31 cellular contexts compared by ENCODE assay signal in genomic region chr2:62236499-62236898, GRCh38.
"Had no signal": no experiment of that assay in that cellular context is flagged by ENCODE, and none has a peak within 500 bp of the region (broad histone marks: within the 10 kb centered on the region; RNA-seq: fewer than 3 reads in every experiment).

No MANE protein-coding gene starts in this region.

- H3K27ac ChIP-seq: adrenal gland, Peyer's patch, SJSA1, VCaP had no signal

- H3K4me1 ChIP-seq: adrenal gland, Peyer's patch, SJSA1 had no signal

- H3K9me3 Mint-ChIP-seq: activated CD4-positive, alpha-beta memory T cell treated with anti-CD3 and anti-CD28 coated beads, Interleukin-2, amount 10 ng/mL, durations not matched to agents 7 days and 5 days; activated naive CD4-positive, alpha-beta T cell treated with anti-CD3 and anti-CD28 coated beads, Interleukin-2, amount 50 U/mL, for 24 hours; activated T-cell treated with anti-CD3 and anti-CD28 coated beads, Interleukin-2, amount 50 U/mL, for 72 hours; activated T-helper 17 cell treated with anti-CD3 and anti-CD28 coated beads, Interleukin-2, amount 50 U/mL, for 72 hours; brain had no signal

- H3K27me3 ChIP-seq: adrenal gland, Peyer's patch, SJSA1 had no signal

- H3K27ac Mint-ChIP-seq: activated CD4-positive, alpha-beta memory T cell treated with anti-CD3 and anti-CD28 coated beads, Interleukin-2, amount 10 ng/mL, durations not matched to agents 7 days and 5 days; activated CD8-positive, alpha-beta memory T cell treated with anti-CD3 and anti-CD28 coated beads, Interleukin-2, amount 10 ng/mL, durations not matched to agents 7 days and 5 days; activated T-cell treated with anti-CD3 and anti-CD28 coated beads, Interleukin-2, amount 50 U/mL, for 72 hours; activated T-helper 17 cell treated with anti-CD3 and anti-CD28 coated beads, Interleukin-2, amount 50 U/mL, for 72 hours; brain; T-helper 17 cell had no signal

- H3K9ac ChIP-seq: SK-N-SH had no signal

- H3K36me3 Mint-ChIP-seq: activated CD8-positive, alpha-beta memory T cell treated with anti-CD3 and anti-CD28 coated beads, Interleukin-2, amount 10 ng/mL, durations not matched to agents 7 days and 5 days; brain had no signal

- H3K4me2 ChIP-seq: SK-N-SH had no signal

- ATAC-seq: activated CD8-positive, alpha-beta memory T cell treated with anti-CD3 and anti-CD28 coated beads, Interleukin-2, amount 10 ng/mL, durations not matched to agents 7 days and 5 days; activated T-cell treated with anti-CD3 and anti-CD28 coated beads, Interleukin-2, amount 50 U/mL, for 72 hours; activated T-helper 17 cell treated with anti-CD3 and anti-CD28 coated beads, Interleukin-2, amount 50 U/mL, for 72 hours; T-helper 17 cell had no signal

- H3K36me3 ChIP-seq: adrenal gland, Peyer's patch, SJSA1 had no signal

- H3K9me3 ChIP-seq: adrenal gland, Peyer's patch, SJSA1, SK-N-SH had no signal

- H3K4me3 ChIP-seq: adrenal gland, Peyer's patch, SJSA1 had no signal

- DNase-seq: activated CD4-positive, alpha-beta memory T cell treated with anti-CD3 and anti-CD28 coated beads, Interleukin-2, amount 10 ng/mL, durations not matched to agents 7 days and 5 days; activated CD4-positive, alpha-beta T cell treated with anti-CD3 and anti-CD28 coated beads for 1 hour; activated CD4-positive, alpha-beta T cell treated with anti-CD3 and anti-CD28 coated beads for 48 hours; activated CD4-positive, CD25-positive, alpha-beta regulatory T cell; activated CD8-positive, alpha-beta memory T cell treated with anti-CD3 and anti-CD28 coated beads for 24 hours; activated CD8-positive, alpha-beta memory T cell treated with anti-CD3 and anti-CD28 coated beads, Interleukin-2, amount 10 ng/mL, durations not matched to agents 7 days and 5 days; activated CD8-positive, alpha-beta memory T cell treated with anti-CD3 and anti-CD28 coated beads, Interleukin-2, amount 50 U/mL, for 48 hours; activated gamma-delta T cell; activated naive CD4-positive, alpha-beta T cell treated with Interleukin-2 at 50 U/mL for 16 hours; activated T-cell treated with anti-CD3 and anti-CD28 coated beads, Interleukin-2, amount 50 U/mL, for 1 hour; activated T-cell treated with anti-CD3 and anti-CD28 coated beads, Interleukin-2, amount 50 U/mL, for 72 hours; adrenal gland; caudate nucleus; cerebellar nuclear complex; NCI-H1105; NCI-H1417 treated with DMSO at 0.1 percent for 48 hours; NCI-H1694; NCI-H1930; NCI-H2081 treated with DMSO at 0.1 percent for 48 hours; NCI-H345; NCI-H524 treated with DMSO at 0.1 percent for 48 hours; Peyer's patch; RPMI8226; SHP77 treated with DMSO at 0.1 percent for 48 hours; SK-N-SH; T-helper 17 cell had no signal

- H3K4me1 Mint-ChIP-seq: activated CD4-positive, alpha-beta memory T cell treated with anti-CD3 and anti-CD28 coated beads, Interleukin-2, amount 10 ng/mL, durations not matched to agents 7 days and 5 days; activated CD8-positive, alpha-beta memory T cell treated with anti-CD3 and anti-CD28 coated beads, Interleukin-2, amount 10 ng/mL, durations not matched to agents 7 days and 5 days; activated naive CD4-positive, alpha-beta T cell treated with anti-CD3 and anti-CD28 coated beads, Interleukin-2, amount 50 U/mL, for 24 hours; activated T-helper 17 cell treated with anti-CD3 and anti-CD28 coated beads, Interleukin-2, amount 50 U/mL, for 72 hours; brain had no signal

- H3K27me3 Mint-ChIP-seq: activated CD4-positive, alpha-beta memory T cell treated with anti-CD3 and anti-CD28 coated beads, Interleukin-2, amount 10 ng/mL, durations not matched to agents 7 days and 5 days; activated CD8-positive, alpha-beta memory T cell treated with anti-CD3 and anti-CD28 coated beads, Interleukin-2, amount 10 ng/mL, durations not matched to agents 7 days and 5 days; activated naive CD4-positive, alpha-beta T cell treated with anti-CD3 and anti-CD28 coated beads, Interleukin-2, amount 50 U/mL, for 24 hours; activated T-helper 17 cell treated with anti-CD3 and anti-CD28 coated beads, Interleukin-2, amount 50 U/mL, for 72 hours; T-helper 17 cell had no signal

- H3K4me3 Mint-ChIP-seq: activated CD4-positive, alpha-beta memory T cell treated with anti-CD3 and anti-CD28 coated beads, Interleukin-2, amount 10 ng/mL, durations not matched to agents 7 days and 5 days; activated CD8-positive, alpha-beta memory T cell treated with anti-CD3 and anti-CD28 coated beads, Interleukin-2, amount 10 ng/mL, durations not matched to agents 7 days and 5 days; activated naive CD4-positive, alpha-beta T cell treated with anti-CD3 and anti-CD28 coated beads, Interleukin-2, amount 50 U/mL, for 24 hours; activated T-cell treated with anti-CD3 and anti-CD28 coated beads, Interleukin-2, amount 50 U/mL, for 72 hours; activated T-helper 17 cell treated with anti-CD3 and anti-CD28 coated beads, Interleukin-2, amount 50 U/mL, for 72 hours; brain; T-helper 17 cell had no signal
